In genomic region chr16:15484662-15485061, GRCh38 we compare ENCODE assay signal across 26 cellular contexts. TPM values are rescaled to one million over a fixed set of nuclear protein-coding genes. Genes with fewer than 3 reads are reported as not detected.
DNase-seq lines count a peak whose midpoint lies in the region; ATAC-seq and TF ChIP-seq lines count a peak whose summit lies in the region.
"Had no signal": no experiment of that assay in that cellular context is flagged by ENCODE, and none has a peak within 500 bp of the region (broad histone marks: within the 10 kb centered on the region; RNA-seq: fewer than 3 reads in every experiment).

No MANE protein-coding gene starts in this region.

- in situ Hi-C loops in IMR-90 (cut with MboI; ENCODE audit: low sequenced_read_pairs) (no loop called here), mammary epithelial cell (cut with MboI; ENCODE audit: low sequenced_read_pairs in 2 of 2) (no loop called here)

- no peak overlapping the region for H3K56ac ChIP-seq in IMR-90 (ENCODE audit: extremely low read depth, insufficient read depth, low read length)

- H3K27ac ChIP-seq in IMR-90 (ENCODE audit: insufficient read depth, low read length) (no peak overlapping the region), mammary epithelial cell (ENCODE audit: insufficient read depth, low read depth, low read length) (no peak overlapping the region)
- H3K27ac ChIP-seq: lower lobe of right lung, neural progenitor cell, upper lobe of right lung had no signal

- H3K27ac Mint-ChIP-seq in nephron progenitor cell: no peak overlapping the region
- H3K27ac Mint-ChIP-seq: activated B cell treated with CpG ODN at 0.5 μM for 24 hours; activated naive CD8-positive, alpha-beta T cell treated with anti-CD3 and anti-CD28 coated beads for 36 hours; activated T-helper 2 cell treated with anti-CD3 and anti-CD28 coated beads, Interferon-gamma antibody, Interleukin-2, Interleukin-4, amounts not matched to agents 10 μg/mL and 5 μg/mL and 100 μg/mL, durations not matched to agents 14 hours and 24 hours and 36 hours; CD8-positive, alpha-beta T cell; neural progenitor cell had no signal

- no peak overlapping the region for H4K91ac ChIP-seq in IMR-90 (ENCODE audit: insufficient read depth, low read depth, low read length)

- no peak overlapping the region for H2BK5ac ChIP-seq in IMR-90 (ENCODE audit: low read depth, low read length, poor library complexity, severe bottlenecking)

- H3K4ac ChIP-seq in IMR-90 (ENCODE audit: low read depth, low read length): peak overlapping the region; percentile 70

- no peak for TF ChIP-seq RAD21 in IMR-90 (IDR thresholded peaks at IDR 0.05; ENCODE audit: low read length)

- H3K4me3 Mint-ChIP-seq in nephron progenitor cell: no peak overlapping the region
- H3K4me3 Mint-ChIP-seq: activated B cell treated with CpG ODN at 0.5 μM for 24 hours; activated naive CD8-positive, alpha-beta T cell treated with anti-CD3 and anti-CD28 coated beads for 36 hours; CD8-positive, alpha-beta T cell; neural progenitor cell had no signal

- H3K4me2 ChIP-seq in IMR-90 (ENCODE audit: low read depth, low read length): peak overlapping the region; percentile 4; the same call in 1 of the 2 replicates
- H3K4me2 ChIP-seq in mammary epithelial cell (ENCODE audit: insufficient read depth, low read depth, low read length): no peak overlapping the region
- H3K4me2 ChIP-seq: neural progenitor cell had no signal

- H2BK20ac ChIP-seq in IMR-90 (ENCODE audit: low read depth, low read length): peak overlapping the region; percentile 64; the same call in 1 of the 2 replicates

- H3K4me1 Mint-ChIP-seq in nephron progenitor cell: peaks cover 6% of the 10 kb centered on the region
- H3K4me1 Mint-ChIP-seq: neural progenitor cell had no signal

- 72% methylated on average over 3 of the region's 5 CpGs; no CpG with 5 or more reads in 1 of the 2 experiments for WGBS in IMR-90 (ENCODE audit: extremely low coverage in 2 of 2, insufficient read length in 1 of 2), 2 experiments
- 67% methylated on average over 5 of the region's 5 CpGs for WGBS in mammary epithelial cell (ENCODE audit: low coverage, missing lambda C conversion rate)

- intact Hi-C loops in IMR-90 (cut with micrococcal nuclease) (loop anchor here (5.0 kb wide), 1 partner anchor 68 kb away; no protein-coding TSS in a partner anchor), mammary epithelial cell (cut with micrococcal nuclease) (loop anchor here (5.0 to 10.0 kb wide), 2 partner anchors 63 to 220 kb away; no protein-coding TSS in a partner anchor)

- no peak for TF ChIP-seq CTCF in IMR-90 (conservative IDR thresholded peaks at IDR 0.05; ENCODE audit: low read depth, low read length)
- TF ChIP-seq CTCF in mammary epithelial cell (conservative IDR thresholded peaks at IDR 0.05 in 1 of 2, IDR thresholded peaks at IDR 0.05 in 1 of 2; ENCODE audit: extremely low read depth in 1 of 2, insufficient read depth in 1 of 2, low read depth in 1 of 2, low read length in 2 of 2): no peak
- TF ChIP-seq CTCF in nephron progenitor cell (IDR thresholded peaks at IDR 0.05): no peak

- no peaks in the 10 kb centered on the region for H3K9me3 ChIP-seq in IMR-90 (ENCODE audit: control insufficient read depth, insufficient read depth, low read length)
- H3K9me3 ChIP-seq in mammary epithelial cell (replicated peaks; ENCODE audit: insufficient read depth, low read length): no peaks in the 10 kb centered on the region
- H3K9me3 ChIP-seq: lower lobe of right lung, upper lobe of right lung had no signal

- POLR2A ChIA-PET in IMR-90 (lab: Charles Lee; ENCODE audit: unreplicated experiment): no interaction called here

- peak overlapping the region; percentile 83 for H2AK5ac ChIP-seq in IMR-90 (ENCODE audit: low read depth, low read length)

- no peak for TF ChIP-seq POLR2A in IMR-90 (IDR thresholded peaks at IDR 0.05; ENCODE audit: low read depth, low read length)

- no peaks in the 10 kb centered on the region for H3K27me3 Mint-ChIP-seq in nephron progenitor cell (ENCODE audit: low read depth, poor library complexity)
- H3K27me3 Mint-ChIP-seq: activated B cell treated with CpG ODN at 0.5 μM for 24 hours; activated naive CD8-positive, alpha-beta T cell treated with anti-CD3 and anti-CD28 coated beads for 36 hours had no signal

- ATAC-seq in IMR-90 (ENCODE audit: low read depth): no peak
- ATAC-seq in HG03135 (IDR thresholded peaks at IDR 0.05; ENCODE audit: unreplicated experiment): no peak
- ATAC-seq: CD8-positive, alpha-beta T cell; GM12878; lower lobe of right lung; upper lobe of right lung had no signal

- H3K27me3 ChIP-seq in IMR-90 (ENCODE audit: control insufficient read depth, insufficient read depth, low read length) (no peaks in the 10 kb centered on the region), mammary epithelial cell (ENCODE audit: insufficient read depth, low read length) (no peaks in the 10 kb centered on the region)
- H3K27me3 ChIP-seq: neural progenitor cell, upper lobe of right lung had no signal

- H3K9ac ChIP-seq in IMR-90 (ENCODE audit: low read depth, low read length): no peak overlapping the region
- H3K9ac ChIP-seq in mammary epithelial cell (ENCODE audit: insufficient read depth, low read length): no peak overlapping the region
- H3K9ac ChIP-seq: neural progenitor cell had no signal

- 0 out of 2 replicates have a peak overlapping the region, but pooled peaks have one; percentile 59 for H3K23ac ChIP-seq in IMR-90 (ENCODE audit: low read depth, low read length)

- peaks cover 26 to 53% of the 10 kb centered on the region in 2 experiments for H3K79me1 ChIP-seq in IMR-90 (ENCODE audit: low read depth in 1 of 2, low read length in 2 of 2)

- H4K20me1 ChIP-seq in IMR-90 (ENCODE audit: insufficient read depth, low read length) (peaks cover 5% of the 10 kb centered on the region), mammary epithelial cell (ENCODE audit: insufficient read depth, low read length) (no peaks in the 10 kb centered on the region)

- peak overlapping the region; percentile 76; the same call in 1 of the 2 replicates for H2BK120ac ChIP-seq in IMR-90 (ENCODE audit: low read depth, low read length)

- dilution Hi-C loops in IMR-90 (cut with HindIII; ENCODE audit: low sequenced_read_pairs, unreplicated experiment) (no loop called here), mammary epithelial cell (cut with HindIII; ENCODE audit: low sequenced_read_pairs) (loop anchor here (5.0 kb wide), 1 partner anchor 37 kb away; no protein-coding TSS in a partner anchor)

- CTCF ChIA-PET in IMR-90 (lab: Yijun Ruan, JAX): no interaction called here
- CTCF ChIA-PET in mammary epithelial cell (lab: Charles Lee; ENCODE audit: low non-redundant PET): no interaction called here

- peak overlapping the region; percentile 50 for H3K14ac ChIP-seq in IMR-90 (replicated peaks; ENCODE audit: low read depth, low read length)

- H3K79me2 ChIP-seq in mammary epithelial cell (ENCODE audit: insufficient read depth, low read length): no peaks in the 10 kb centered on the region

- BruUV-seq in IMR-90 (replicated peaks; lab: Mats Ljungman, UMichigan) (no TSS peak), mammary epithelial cell (replicated peaks; lab: Mats Ljungman, UMichigan) (no TSS peak)

- H3K9me3 Mint-ChIP-seq in nephron progenitor cell: no peaks in the 10 kb centered on the region
- H3K9me3 Mint-ChIP-seq: activated B cell treated with CpG ODN at 0.5 μM for 24 hours; activated naive CD8-positive, alpha-beta T cell treated with anti-CD3 and anti-CD28 coated beads for 36 hours; activated T-helper 2 cell treated with anti-CD3 and anti-CD28 coated beads, Interferon-gamma antibody, Interleukin-2, Interleukin-4, amounts not matched to agents 10 μg/mL and 5 μg/mL and 100 μg/mL, durations not matched to agents 14 hours and 24 hours and 36 hours; CD8-positive, alpha-beta T cell; neural progenitor cell had no signal

- H3K36me3 ChIP-seq in IMR-90 (ENCODE audit: control insufficient read depth, insufficient read depth, low read length) (no peaks in the 10 kb centered on the region; the same call in 1 of the 2 replicates), mammary epithelial cell (ENCODE audit: insufficient read depth, low read length) (no peaks in the 10 kb centered on the region)
- H3K36me3 ChIP-seq: lower lobe of right lung, neural progenitor cell, upper lobe of right lung had no signal

- peak overlapping the region; percentile 15 for H2AK9ac ChIP-seq in IMR-90 (replicated peaks; ENCODE audit: low read depth, low read length, poor library complexity)

- peaks cover 28% of the 10 kb centered on the region for H3K36me3 Mint-ChIP-seq in nephron progenitor cell (ENCODE audit: low read depth)
- H3K36me3 Mint-ChIP-seq: CD8-positive, alpha-beta T cell; neural progenitor cell had no signal

- H3K9me1 ChIP-seq in IMR-90 (ENCODE audit: insufficient read depth, low read length): peaks cover 21% of the 10 kb centered on the region

- no peak overlapping the region for H2AFZ ChIP-seq in IMR-90 (replicated peaks; ENCODE audit: low read length, poor library complexity)
- no peak overlapping the region for H2AFZ ChIP-seq in mammary epithelial cell (ENCODE audit: low read depth, low read length)
- H2AFZ ChIP-seq: neural progenitor cell had no signal

- H3K18ac ChIP-seq in IMR-90 (ENCODE audit: low read depth, low read length): no peak overlapping the region

- H3K4me3 ChIP-seq in IMR-90 (ENCODE audit: insufficient read depth, low read depth, low read length) (no peak overlapping the region), mammary epithelial cell (replicated peaks in 1 of 3; ENCODE audit: insufficient read depth in 1 of 3, low read depth in 2 of 3, low read length in 3 of 3) (no peak overlapping the region)
- H3K4me3 ChIP-seq: GM12878, lower lobe of right lung, neural progenitor cell, skin epidermis, upper lobe of right lung had no signal

- H4K5ac ChIP-seq in IMR-90 (ENCODE audit: low read depth, low read length): no peak overlapping the region

- DNase-seq in ELR (ENCODE audit: low read depth) (peak; percentile 56), IMR-90 (peak; percentile 81), mammary epithelial cell (peak; percentile 46), iris pigment epithelial cell (ENCODE audit: low read depth) (peak; percentile 68), MV-4-11 (lab: John Stamatoyannopoulos, UW) (no peak), nephron progenitor cell (no peak)
- no peak for DNase-seq in activated CD4-positive, CD25-positive, alpha-beta regulatory T cell treated with anti-CD3 and anti-CD28 coated beads, Interleukin-2, amount 50 U/mL, for 72 hours
- DNase-seq: activated B cell treated with CpG ODN at 0.5 μM for 24 hours; activated CD4-positive, alpha-beta T cell treated with anti-CD3 and anti-CD28 coated beads, Interleukin-2, amount 50 U/mL, for 4 hours; activated CD8-positive, alpha-beta memory T cell treated with anti-CD3 and anti-CD28 coated beads, Interleukin-2, amount 50 U/mL, for 4 hours; activated naive CD8-positive, alpha-beta T cell treated with anti-CD3 and anti-CD28 coated beads for 36 hours; CD8-positive, alpha-beta T cell; DMS153; kidney; lower lobe of right lung; NCI-H1105; NCI-H2029 treated with DMSO at 0.1 percent for 48 hours; NCI-H2227 treated with DMSO at 0.1 percent for 48 hours; NCI-H774; T-helper 9 cell; upper lobe of right lung had no signal

- no peak overlapping the region for H4K8ac ChIP-seq in IMR-90 (ENCODE audit: low read depth in 2 of 2, low read length in 2 of 2)

- peak overlapping the region; percentile 49; the same call in 1 of the 3 replicates for H2BK15ac ChIP-seq in IMR-90 (ENCODE audit: low read depth, low read length)

- H3K4me1 ChIP-seq in IMR-90 (ENCODE audit: control insufficient read depth, insufficient read depth, low read length) (peaks cover 18% of the 10 kb centered on the region), mammary epithelial cell (ENCODE audit: insufficient read depth, low read length) (peaks cover 17% of the 10 kb centered on the region)
- H3K4me1 ChIP-seq: lower lobe of right lung, neural progenitor cell, upper lobe of right lung had no signal

RNA-seq across cellular contexts. Expression of gene BMERB1, which starts 50.3 kb away (rescaled TPM):
- total RNA-seq in IMR-90 (2012; rRNA removed) (22.5 and 22.6 TPM in 2 replicates), mammary epithelial cell (10 to 100 TPM; 15.7 to 18.5 TPM)
- polyA plus RNA-seq in IMR-90 (2012; rRNA removed) (31.2 and 32.9 TPM in 2 replicates), mammary epithelial cell (9.4 TPM)
- 21.4 and 35.3 TPM in 2 replicates for polyA plus RNA-seq in IMR-90 (2012; cell fraction: cytosol; rRNA removed)
- polyA plus RNA-seq in IMR-90 (2012; cell fraction: nucleus; rRNA removed; ENCODE audit: low replicate concordance): 27.4 and 30.5 TPM in 2 replicates
- polyA minus RNA-seq in mammary epithelial cell: 0.67 TPM

Comparison
In these comparisons a context has a peak if more than half of its experiments do, and no peak if none do; other contexts are left out.
1. DNase-seq: peak in ELR (single experiment), IMR-90 (single experiment), mammary epithelial cell (single experiment) and iris pigment epithelial cell (single experiment); none in MV-4-11 (single experiment), activated CD4-positive, CD25-positive, alpha-beta regulatory T cell treated with anti-CD3 and anti-CD28 coated beads, Interleukin-2, amount 50 U/mL, for 72 hours (single experiment) and nephron progenitor cell (single experiment).